Comparison of ENCODE assay signal across 22 cellular contexts in genomic region chr6:166552600-166552999, GRCh38. TPM values are rescaled to one million over a fixed set of nuclear protein-coding genes. Genes with fewer than 3 reads are reported as not detected.
DNase-seq lines count a peak whose midpoint lies in the region; ATAC-seq and TF ChIP-seq lines count a peak whose summit lies in the region.
"Had no signal": no experiment of that assay in that cellular context is flagged by ENCODE, and none has a peak within 500 bp of the region (broad histone marks: within the 10 kb centered on the region; RNA-seq: fewer than 3 reads in every experiment).

No MANE protein-coding gene starts in this region.

- no peak for ATAC-seq in GM23338
- no peak for ATAC-seq in psoas muscle
- ATAC-seq in T-helper 17 cell, result no peak
- ATAC-seq: GM12878 had no signal

- H3K27ac ChIP-seq in BLaER1 (no peak overlapping the region), GM23338 (ENCODE audit: low read depth) (peak overlapping the region; percentile 67; the same call in 1 of the 2 replicates), epithelial cell of prostate (peak overlapping the region; percentile 46), psoas muscle (peak overlapping the region; percentile 51)
- H3K27ac ChIP-seq: KMS-11 had no signal

- intact Hi-C loops in psoas muscle (cut with DNase I), result no loop called here

- no peaks in the 10 kb centered on the region for H4K20me1 ChIP-seq in BLaER1
- peaks cover 12% of the 10 kb centered on the region; the same call in 1 of the 2 replicates for H4K20me1 ChIP-seq in GM23338 (replicated peaks; ENCODE audit: insufficient read depth)

- WGBS in psoas muscle, 3 donors, result 81 to 85% (median 85%) methylated on average over 7 of the region's 7 CpGs

- H3K9ac ChIP-seq in BLaER1, result no peak overlapping the region
- H3K9ac ChIP-seq: KMS-11 had no signal

- no peaks in the 10 kb centered on the region for H3F3A ChIP-seq in GM23338 (replicated peaks; ENCODE audit: low read depth)

- TF ChIP-seq CTCF in GM23338 (conservative IDR thresholded peaks at IDR 0.05; ENCODE audit: low read depth in 2 of 2), result no peak
- no peak for TF ChIP-seq CTCF in psoas muscle (IDR thresholded peaks at IDR 0.05)
- no peak for TF ChIP-seq CTCF in foreskin fibroblast (IDR thresholded peaks at IDR 0.05; ENCODE audit: low read depth, low read length)

- H3K9me2 ChIP-seq in GM23338 (ENCODE audit: insufficient read depth), result no peaks in the 10 kb centered on the region

- no peaks in the 10 kb centered on the region for H3K9me3 Mint-ChIP-seq in GM23338
- H3K9me3 Mint-ChIP-seq: CD4-positive, alpha-beta memory T cell had no signal

- H3K27me3 Mint-ChIP-seq in GM23338 (ENCODE audit: insufficient read depth, low read depth, poor library complexity) (peaks cover 5% of the 10 kb centered on the region), T-helper 17 cell (peaks cover 24% of the 10 kb centered on the region)

- H3K36me3 Mint-ChIP-seq in GM23338 (ENCODE audit: low read depth) (no peaks in the 10 kb centered on the region), T-helper 17 cell (ENCODE audit: low read depth) (peaks cover 7% of the 10 kb centered on the region)
- H3K36me3 Mint-ChIP-seq: CD4-positive, alpha-beta memory T cell had no signal

- H3K4me1 ChIP-seq in BLaER1 (peaks cover 20% of the 10 kb centered on the region), GM23338 (ENCODE audit: insufficient read depth) (peaks cover 49% of the 10 kb centered on the region), psoas muscle (peaks cover 32% of the 10 kb centered on the region)
- H3K4me1 ChIP-seq: Caco-2 had no signal

- DNase-seq in GM23338 (ENCODE audit: low spot score) (no peak), epithelial cell of prostate (ENCODE audit: low read depth, low spot score) (no peak), psoas muscle (no peak), foreskin fibroblast (no peak), germinal center (ENCODE audit: low spot score) (no peak), T-helper 17 cell (no peak)
- DNase-seq: Caco-2; CD4-positive, alpha-beta memory T cell; DMS 273 treated with DMSO at 0.1 percent for 48 hours; DMS79 treated with DMSO at 0.1 percent for 48 hours; HCEC 1CT; MV-4-11; NCI-H1694; NCI-H2081; NCI-H2171; NCI-H345; NCI-H524; NCI-H774; SHP77 had no signal

- H2AFZ ChIP-seq in GM23338, result no peak overlapping the region

- no peak overlapping the region for H3K4me3 ChIP-seq in BLaER1
- H3K4me3 ChIP-seq in GM23338, result no peak overlapping the region
- no peak overlapping the region for H3K4me3 ChIP-seq in psoas muscle
- no peak overlapping the region for H3K4me3 ChIP-seq in foreskin fibroblast (ENCODE audit: low read depth in 1 of 2, low read length in 2 of 2)
- H3K4me3 ChIP-seq: GM12878 had no signal

- H3K9me3 ChIP-seq in BLaER1 (peaks cover 6% of the 10 kb centered on the region; the same call in 1 of the 2 replicates), psoas muscle (no peaks in the 10 kb centered on the region), T-helper 17 cell (ENCODE audit: control insufficient read depth, low read length, poor library complexity, severe bottlenecking) (no peaks in the 10 kb centered on the region)

- peak overlapping the region; percentile 50 for H3K4me2 ChIP-seq in BLaER1
- H3K4me2 ChIP-seq in GM23338, result peak overlapping the region; percentile 43; the same call in 1 of the 2 replicates
- H3K4me2 ChIP-seq: KMS-11 had no signal

- peaks cover 67% of the 10 kb centered on the region for H3K79me2 ChIP-seq in GM23338 (replicated peaks; ENCODE audit: insufficient read depth)

- H3K4me1 Mint-ChIP-seq in GM23338 (peaks cover 58% of the 10 kb centered on the region), T-helper 17 cell (no peaks in the 10 kb centered on the region)

- no peak overlapping the region for H3K27ac Mint-ChIP-seq in GM23338
- no peak overlapping the region for H3K27ac Mint-ChIP-seq in T-helper 17 cell
- H3K27ac Mint-ChIP-seq: CD4-positive, alpha-beta memory T cell had no signal

- H3K4me3 Mint-ChIP-seq in GM23338 (no peak overlapping the region), T-helper 17 cell (no peak overlapping the region)
- H3K4me3 Mint-ChIP-seq: CD4-positive, alpha-beta memory T cell had no signal

- no peaks in the 10 kb centered on the region for H3K36me3 ChIP-seq in BLaER1
- no peaks in the 10 kb centered on the region for H3K36me3 ChIP-seq in GM23338 (ENCODE audit: insufficient read depth)
- no peaks in the 10 kb centered on the region for H3K36me3 ChIP-seq in psoas muscle (ENCODE audit: insufficient read depth in 1 of 2, low read depth in 1 of 2)

- H3K27me3 ChIP-seq in BLaER1 (no peaks in the 10 kb centered on the region), GM23338 (ENCODE audit: insufficient read depth) (no peaks in the 10 kb centered on the region), psoas muscle (ENCODE audit: insufficient read depth in 3 of 3, low read length in 2 of 3) (no peaks in the 10 kb centered on the region)

TF ChIP-seq in GM23338, 12 proteins besides CTCF, POLR2A, EP300 and RAD21 (continues in another document):
- TF ChIP-seq, protein P1, sequence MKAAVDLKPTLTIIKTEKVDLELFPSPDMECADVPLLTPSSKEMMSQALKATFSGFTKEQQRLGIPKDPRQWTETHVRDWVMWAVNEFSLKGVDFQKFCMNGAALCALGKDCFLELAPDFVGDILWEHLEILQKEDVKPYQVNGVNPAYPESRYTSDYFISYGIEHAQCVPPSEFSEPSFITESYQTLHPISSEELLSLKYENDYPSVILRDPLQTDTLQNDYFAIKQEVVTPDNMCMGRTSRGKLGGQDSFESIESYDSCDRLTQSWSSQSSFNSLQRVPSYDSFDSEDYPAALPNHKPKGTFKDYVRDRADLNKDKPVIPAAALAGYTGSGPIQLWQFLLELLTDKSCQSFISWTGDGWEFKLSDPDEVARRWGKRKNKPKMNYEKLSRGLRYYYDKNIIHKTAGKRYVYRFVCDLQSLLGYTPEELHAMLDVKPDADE (IDR thresholded peaks at IDR 0.05), result no peak
- no peak for TF ChIP-seq ZNF114 (CRISPR knock-in tag; IDR thresholded peaks at IDR 0.05)
- TF ChIP-seq EZH2 (IDR thresholded peaks at IDR 0.05; ENCODE audit: low read depth, unreplicated experiment), result no peak
- no peak for TF ChIP-seq EZH2phosphoT487 (IDR thresholded peaks at IDR 0.05; ENCODE audit: unreplicated experiment)
- no peak for TF ChIP-seq STAT1 (IDR thresholded peaks at IDR 0.05; ENCODE audit: unreplicated experiment)
- TF ChIP-seq ZNF331 (CRISPR knock-in tag; IDR thresholded peaks at IDR 0.05; ENCODE audit: low read depth), result no peak
- TF ChIP-seq NANOG (IDR thresholded peaks at IDR 0.05; ENCODE audit: borderline replicate concordance), result no peak
- TF ChIP-seq JUNB (IDR thresholded peaks at IDR 0.05; ENCODE audit: unreplicated experiment), result no peak
- TF ChIP-seq POLR2AphosphoS5 (IDR thresholded peaks at IDR 0.05; ENCODE audit: low read depth), result no peak
- no peak for TF ChIP-seq REST (IDR thresholded peaks at IDR 0.05; ENCODE audit: unreplicated experiment)
- TF ChIP-seq CREB1 (CRISPR knock-in tag; IDR thresholded peaks at IDR 0.05; ENCODE audit: low read depth), result no peak

RNA-seq across cellular contexts. Expression of gene RAMACL, which starts 33.9 kb away (rescaled TPM):
- 4.0 and 4.2 TPM in 2 replicates for total RNA-seq in GM23338 (2014; rRNA removed; shearing (Covaris generic))
- polyA plus RNA-seq in GM23338 (2016; fragmentation: Nextera tagmentation; extraction: Ambion mirVana), result 0.61 and 0.68 TPM in 2 replicates
- total RNA-seq in psoas muscle, result 1 to 10 TPM in 1 of 4 donors, under 1 TPM in 3; 0.17 to 1.3 (median 0.72) TPM
- under 1 TPM; 0.25 to 0.48 (median 0.38) TPM for polyA plus RNA-seq in psoas muscle
- total RNA-seq in T-helper 17 cell, result under 1 TPM; 0.44 to 0.82 TPM
